ENCODE assay signal across 10 cellular contexts in the genomic region with DNA sequence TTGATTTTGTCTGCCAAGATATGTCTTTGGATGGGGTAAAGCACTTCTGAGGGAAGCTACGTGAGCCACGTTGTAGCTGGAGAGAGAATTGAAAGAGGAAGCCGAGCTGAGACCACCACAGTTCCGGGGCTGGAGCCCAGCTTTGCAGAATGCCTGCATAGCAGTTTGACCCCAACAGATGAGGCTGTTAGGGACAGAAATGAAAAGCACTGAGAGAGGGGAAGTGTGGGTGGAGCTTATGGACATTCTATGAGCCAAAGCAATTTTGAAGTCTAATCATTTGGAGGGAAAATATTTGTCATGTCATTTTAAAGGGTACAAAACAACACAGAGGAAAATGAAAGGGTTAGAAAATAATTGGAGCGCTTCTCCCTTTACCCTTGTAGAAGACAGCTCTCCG. TPM values are rescaled to one million over a fixed set of nuclear protein-coding genes. Genes with fewer than 3 reads are reported as not detected.
A peak's percentile ranks its signal among the peaks of the same experiment; 100 is the strongest.
DNase-seq lines count a peak whose midpoint lies in the region; ATAC-seq lines count a peak whose summit lies in the region.
"Had no signal": no experiment of that assay in that cellular context is flagged by ENCODE, and none has a peak within 500 bp of the region (broad histone marks: within the 10 kb centered on the region; RNA-seq: fewer than 3 reads in every experiment).

No MANE protein-coding gene starts in this region.

- no peaks in the 10 kb centered on the region for H3K27me3 Mint-ChIP-seq in activated CD4-positive, alpha-beta T cell treated with anti-CD3 and anti-CD28 coated beads for 36 hours

- H3K4me3 Mint-ChIP-seq in activated CD4-positive, alpha-beta T cell treated with anti-CD3 and anti-CD28 coated beads for 36 hours: no peak overlapping the region

- CTCF ChIA-PET in activated CD4-positive, alpha-beta T cell treated with anti-CD3 and anti-CD28 coated beads for 36 hours (lab: Charles Lee): interaction anchor here (0.9 to 2.7 kb wide), 4 partner anchors 8 to 92 kb away, joined by 3 to 9 read pairs (median 4); no protein-coding TSS in a partner anchor

- ATAC-seq in activated CD4-positive, alpha-beta T cell treated with anti-CD3 and anti-CD28 coated beads for 36 hours: no peak
- ATAC-seq in stimulated activated naive CD8-positive, alpha-beta T cell treated with anti-CD3 and anti-CD28 coated beads, Interleukin-15, Interleukin-2, amounts not matched to agents 100 U/mL and 50 U/mL, for 24 hours: peak; percentile 10
- no peak for ATAC-seq in GM21737 (IDR thresholded peaks at IDR 0.05; ENCODE audit: unreplicated experiment)
- ATAC-seq in HG02678 (IDR thresholded peaks at IDR 0.05; ENCODE audit: unreplicated experiment): no peak
- ATAC-seq in GM21360 (IDR thresholded peaks at IDR 0.05; ENCODE audit: unreplicated experiment): no peak

- H3K4me1 Mint-ChIP-seq in activated CD4-positive, alpha-beta T cell treated with anti-CD3 and anti-CD28 coated beads for 36 hours: peaks cover 39% of the 10 kb centered on the region

- intact Hi-C loops in activated CD4-positive, alpha-beta T cell treated with anti-CD3 and anti-CD28 coated beads for 36 hours (cut with DNase I, micrococcal nuclease): no loop called here

- no peak for DNase-seq in activated CD4-positive, alpha-beta T cell treated with anti-CD3 and anti-CD28 coated beads for 36 hours
- DNase-seq in activated CD4-positive, alpha-beta T cell treated with anti-CD3 and anti-CD28 coated beads for 1 hour: no peak
- peak; percentile 62 for DNase-seq in NOMO-1 treated with DMSO at 0.1 percent for 48 hours (lab: John Stamatoyannopoulos, UW; ENCODE audit: unreplicated experiment)
- peak; percentile 29 to 78 for DNase-seq in dermis microvascular lymphatic vessel endothelial cell (ENCODE audit: low read depth in 2 of 2)
- no peak for DNase-seq in stimulated activated naive CD8-positive, alpha-beta T cell treated with anti-CD3 and anti-CD28 coated beads, Interleukin-15, Interleukin-2, amounts not matched to agents 100 U/mL and 50 U/mL, for 24 hours
- DNase-seq: islet precursor cell had no signal

- POLR2A ChIA-PET in activated CD4-positive, alpha-beta T cell treated with anti-CD3 and anti-CD28 coated beads for 36 hours (lab: Charles Lee): no interaction called here

- H3K9me3 Mint-ChIP-seq in activated CD4-positive, alpha-beta T cell treated with anti-CD3 and anti-CD28 coated beads for 36 hours (ENCODE audit: low read depth): no peaks in the 10 kb centered on the region

- no peaks in the 10 kb centered on the region for H3K36me3 Mint-ChIP-seq in activated CD4-positive, alpha-beta T cell treated with anti-CD3 and anti-CD28 coated beads for 36 hours (ENCODE audit: low read depth)

- H3K27ac Mint-ChIP-seq in activated CD4-positive, alpha-beta T cell treated with anti-CD3 and anti-CD28 coated beads for 36 hours: peak overlapping the region; percentile 39

RNA-seq across cellular contexts. Expression of gene LIPC, which starts 45.4 kb away (rescaled TPM):
- total RNA-seq in activated CD4-positive, alpha-beta T cell treated with anti-CD3 and anti-CD28 coated beads for 36 hours: under 1 TPM; 0.30 to 0.50 TPM
- 0.13 and 0.38 TPM in 2 replicates for total RNA-seq in dermis microvascular lymphatic vessel endothelial cell
- total RNA-seq: SK-MEL-5 had no signal

Comparison
In these comparisons a context has a peak if more than half of its experiments do, and no peak if none do; other contexts are left out.
1. DNase-seq: peak in NOMO-1 treated with DMSO at 0.1 percent for 48 hours (single experiment) and dermis microvascular lymphatic vessel endothelial cell (2 of 2); none in activated CD4-positive, alpha-beta T cell treated with anti-CD3 and anti-CD28 coated beads for 36 hours (single experiment), activated CD4-positive, alpha-beta T cell treated with anti-CD3 and anti-CD28 coated beads for 1 hour (single experiment) and stimulated activated naive CD8-positive, alpha-beta T cell treated with anti-CD3 and anti-CD28 coated beads, Interleukin-15, Interleukin-2, amounts not matched to agents 100 U/mL and 50 U/mL, for 24 hours (single experiment).